ENCODE assay signal across 13 cellular contexts in genomic region chr18:8943900-8944870, GRCh38.
DNase-seq lines count a peak whose midpoint lies in the region; ATAC-seq and TF ChIP-seq lines count a peak whose summit lies in the region.
"Had no signal": no experiment of that assay in that cellular context is flagged by ENCODE, and none has a peak within 500 bp of the region (broad histone marks: within the 10 kb centered on the region; RNA-seq: fewer than 3 reads in every experiment).

No MANE protein-coding gene starts in this region.

- ATAC-seq in HG03342 (IDR thresholded peaks at IDR 0.05; ENCODE audit: unreplicated experiment) (no peak), GM21360 (IDR thresholded peaks at IDR 0.05; ENCODE audit: unreplicated experiment) (no peak), GM19452 (IDR thresholded peaks at IDR 0.05; ENCODE audit: unreplicated experiment) (no peak)

- H3K4me3 ChIP-seq in BLaER1 (no peak overlapping the region), MG63 (no peak overlapping the region), choroid plexus epithelial cell (ENCODE audit: low read depth, low read length) (no peak overlapping the region), mesenchymal stem cell (ENCODE audit: insufficient read depth in 1 of 2, low read depth in 1 of 2, low read length in 2 of 2) (no peak overlapping the region)

- H3K79me1 ChIP-seq in mesenchymal stem cell (replicated peaks; ENCODE audit: low read length, poor library complexity, severe bottlenecking): no peaks in the 10 kb centered on the region

- no peak overlapping the region for H2BK15ac ChIP-seq in mesenchymal stem cell (ENCODE audit: low read depth, poor library complexity, severe bottlenecking)

- no peak overlapping the region for H4K91ac ChIP-seq in mesenchymal stem cell (ENCODE audit: low read length)

- CTCF ChIA-PET in GM10248 (lab: Yijun Ruan, JAX): no interaction called here

- POLR2A ChIA-PET in GM10248 (lab: Yijun Ruan, JAX): no interaction called here

- H3K14ac ChIP-seq in mesenchymal stem cell (ENCODE audit: low read length in 2 of 2): peak overlapping the region in 1 of 2 experiments; percentile 62

- no peaks in the 10 kb centered on the region for H3K36me3 ChIP-seq in BLaER1
- no peaks in the 10 kb centered on the region; the same call in 1 of the 2 replicates for H3K36me3 ChIP-seq in MG63
- no peaks in the 10 kb centered on the region for H3K36me3 ChIP-seq in mesenchymal stem cell (ENCODE audit: control insufficient read depth in 1 of 2, insufficient read depth in 2 of 2, low read depth in 1 of 2, low read length in 2 of 2)

- H3K27me3 ChIP-seq in BLaER1 (no peaks in the 10 kb centered on the region), MG63 (no peaks in the 10 kb centered on the region), mesenchymal stem cell (ENCODE audit: control insufficient read depth in 1 of 2, insufficient read depth in 1 of 2, low read length in 2 of 2) (no peaks in the 10 kb centered on the region)

- WGBS in mesenchymal stem cell: 83% methylated on average over 11 of the region's 11 CpGs

- H3K9ac ChIP-seq in BLaER1: peak overlapping the region; percentile 16; the same call in 1 of the 2 replicates
- H3K9ac ChIP-seq in mesenchymal stem cell (ENCODE audit: low read length): peak overlapping the region; percentile 39
- H3K9ac ChIP-seq: parathyroid adenoma had no signal

- H4K8ac ChIP-seq in mesenchymal stem cell (ENCODE audit: low read length): peak overlapping the region; percentile 35

- peak overlapping the region in 1 of 2 experiments; percentile 87 for H2BK12ac ChIP-seq in mesenchymal stem cell (ENCODE audit: low read length in 2 of 2)

- H3K27ac ChIP-seq in BLaER1 (peak overlapping the region; percentile 74), mesenchymal stem cell (ENCODE audit: low read length, poor library complexity, severe bottlenecking) (no peak overlapping the region)
- H3K27ac ChIP-seq: parathyroid adenoma had no signal

- TF ChIP-seq CTCF in choroid plexus epithelial cell (conservative IDR thresholded peaks at IDR 0.05; ENCODE audit: low read depth, low read length) (no peak), GM10248 (IDR thresholded peaks at IDR 0.05; ENCODE audit: control extremely low read depth, extremely low read depth, low read depth, missing control alignments) (no peak)

- H4K20me1 ChIP-seq in BLaER1: no peaks in the 10 kb centered on the region

- DNase-seq in MG63: peak; percentile 52
- DNase-seq in choroid plexus epithelial cell (ENCODE audit: low read depth): peak; percentile 84
- peak; percentile 81 for DNase-seq in mesenchymal stem cell
- no peak for DNase-seq in GM10248 (ENCODE audit: extremely low spot score)
- DNase-seq: activated CD4-positive, CD25-positive, alpha-beta regulatory T cell; activated gamma-delta T cell; immature natural killer cell; NCI-H1048 had no signal

- H2BK120ac ChIP-seq in mesenchymal stem cell (ENCODE audit: low read depth, low read length): no peak overlapping the region

- H3K4me2 ChIP-seq in BLaER1 (peak overlapping the region; percentile 67), mesenchymal stem cell (ENCODE audit: low read length, poor library complexity, severe bottlenecking) (no peak overlapping the region)

- no peak overlapping the region for H2AFZ ChIP-seq in mesenchymal stem cell (ENCODE audit: low read depth, low read length)
- H2AFZ ChIP-seq: parathyroid adenoma had no signal

- H3K23ac ChIP-seq in mesenchymal stem cell (ENCODE audit: low read length in 2 of 2): no peak overlapping the region

- H3K9me3 ChIP-seq in BLaER1: peaks cover 20% of the 10 kb centered on the region
- H3K9me3 ChIP-seq in MG63: peaks cover 25% of the 10 kb centered on the region
- H3K9me3 ChIP-seq in mesenchymal stem cell (ENCODE audit: control insufficient read depth, low read length): peaks cover 7% of the 10 kb centered on the region

- peaks cover 69% of the 10 kb centered on the region for H3K4me1 ChIP-seq in BLaER1
- peaks cover 17% of the 10 kb centered on the region for H3K4me1 ChIP-seq in mesenchymal stem cell (ENCODE audit: control insufficient read depth, insufficient read depth, low read depth, low read length)
- H3K4me1 ChIP-seq: parathyroid adenoma had no signal

- peak overlapping the region; percentile 25 to 64 for H3K18ac ChIP-seq in mesenchymal stem cell (ENCODE audit: low read depth in 1 of 2, low read length in 2 of 2)

- peak overlapping the region; percentile 26 for H2AK5ac ChIP-seq in mesenchymal stem cell (ENCODE audit: low read length, severe bottlenecking)

- H3K4ac ChIP-seq in mesenchymal stem cell (ENCODE audit: low read depth in 1 of 2, low read length in 2 of 2): peak overlapping the region in 1 of 2 experiments; percentile 65

- no peak overlapping the region for H2BK5ac ChIP-seq in mesenchymal stem cell (ENCODE audit: low read depth, low read length, poor library complexity, severe bottlenecking)
